Comparison of ENCODE assay signal across 21 cellular contexts in the genomic region with DNA sequence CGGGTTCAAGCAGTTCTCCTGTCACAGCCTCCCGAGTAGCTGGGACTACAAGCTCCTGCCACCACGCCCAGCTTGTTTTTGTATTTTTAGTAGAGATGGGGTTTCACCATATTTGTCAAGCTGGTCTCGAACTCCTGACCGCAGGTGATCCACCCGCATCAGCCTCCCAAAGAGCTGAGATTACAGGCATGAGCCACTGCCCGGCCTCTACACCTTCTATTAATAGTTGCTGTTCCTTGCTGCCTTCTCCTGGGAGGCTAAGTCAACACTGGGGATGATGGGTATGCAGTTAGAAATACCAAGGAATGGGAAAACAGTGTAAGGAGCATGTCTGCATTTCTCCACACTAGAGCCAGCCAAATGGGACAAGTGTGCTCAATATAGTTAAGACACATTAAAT.
DNase-seq lines count a peak whose midpoint lies in the region; ATAC-seq and TF ChIP-seq lines count a peak whose summit lies in the region.
"Had no signal": no experiment of that assay in that cellular context is flagged by ENCODE, and none has a peak within 500 bp of the region (broad histone marks: within the 10 kb centered on the region; RNA-seq: fewer than 3 reads in every experiment).

No MANE protein-coding gene starts in this region.

- H3K27me3 Mint-ChIP-seq in stimulated activated memory B cell treated with anti-CD40 and anti-IgM and Interleukin-4, amounts not matched to agents 10 μg/mL and 1 μg/mL and 100 μg/mL, for 72 hours = no peaks in the 10 kb centered on the region

- no peaks in the 10 kb centered on the region for H3K79me2 ChIP-seq in trophoblast cell (ENCODE audit: control insufficient read depth, insufficient read depth, low read length, poor library complexity)

- H3K27ac Mint-ChIP-seq in stimulated activated memory B cell treated with anti-CD40 and anti-IgM and Interleukin-4, amounts not matched to agents 10 μg/mL and 1 μg/mL and 100 μg/mL, for 72 hours = peak overlapping the region; percentile 35
- H3K27ac Mint-ChIP-seq: WTC11 had no signal

- H2AFZ ChIP-seq in trophoblast cell (ENCODE audit: insufficient read depth, low read length, poor library complexity) = no peak overlapping the region
- H2AFZ ChIP-seq: GM23248 had no signal

- H3K9me3 ChIP-seq in BLaER1 (no peaks in the 10 kb centered on the region), right atrium auricular region (no peaks in the 10 kb centered on the region), trophoblast cell (ENCODE audit: insufficient read depth, low read depth, low read length) (peaks cover 2% of the 10 kb centered on the region)
- H3K9me3 ChIP-seq: mucosa of descending colon had no signal

- H3K27ac ChIP-seq in BLaER1 = no peak overlapping the region
- peak overlapping the region; percentile 77 for H3K27ac ChIP-seq in VCaP
- peak overlapping the region; percentile 95 to 99 for H3K27ac ChIP-seq in right atrium auricular region
- no peak overlapping the region for H3K27ac ChIP-seq in trophoblast cell (ENCODE audit: low read depth, low read length)
- H3K27ac ChIP-seq: GM23248 had no signal

- DNase-seq in right atrium auricular region (ENCODE audit: low spot score) (no peak), SW 1271 (lab: John Stamatoyannopoulos, UW) (no peak), trophoblast cell (no peak), amniotic stem cell (lab: John Stamatoyannopoulos, UW) (no peak)
- DNase-seq: ACHN; activated CD4-positive, alpha-beta T cell treated with anti-CD3 and anti-CD28 coated beads, Interleukin-2, amount 50 U/mL, for 4 hours; activated CD8-positive, alpha-beta memory T cell treated with anti-CD3 and anti-CD28 coated beads, Interleukin-2, amount 50 U/mL, for 48 hours; activated gamma-delta T cell; effector memory CD4-positive, alpha-beta T cell; left colon; NCI-H2227 treated with DMSO at 0.1 percent for 48 hours; stimulated activated CD4-positive, alpha-beta T cell treated with anti-CD3 and anti-CD28 coated beads, Interleukin-4, amount 100 ng/mL, for 24 hours; T-helper 2 cell had no signal

- H2BK120ac ChIP-seq in trophoblast cell (ENCODE audit: insufficient read depth, low read length, poor library complexity) = no peak overlapping the region

- H3K23ac ChIP-seq in trophoblast cell (ENCODE audit: low read length) = no peak overlapping the region

- H3K36me3 ChIP-seq in BLaER1 = peaks cover 97% of the 10 kb centered on the region
- H3K36me3 ChIP-seq in right atrium auricular region = peaks cover 73% of the 10 kb centered on the region
- H3K36me3 ChIP-seq in trophoblast cell (ENCODE audit: control insufficient read depth in 1 of 2, insufficient read depth in 2 of 2, low read length in 2 of 2) = no peaks in the 10 kb centered on the region

- peaks cover 100% of the 10 kb centered on the region for H4K20me1 ChIP-seq in BLaER1

- no peak overlapping the region for H3K18ac ChIP-seq in trophoblast cell (ENCODE audit: low read length)

- no peak overlapping the region for H3K4me3 ChIP-seq in BLaER1
- no peak overlapping the region for H3K4me3 ChIP-seq in right atrium auricular region
- H3K4me3 ChIP-seq in trophoblast cell (ENCODE audit: low read depth, low read length) = no peak overlapping the region
- H3K4me3 ChIP-seq: GM23248, K562, mucosa of descending colon had no signal

- no peak overlapping the region for H4K12ac ChIP-seq in trophoblast cell (ENCODE audit: low read depth, low read length)

- peaks cover 19% of the 10 kb centered on the region for H3K4me1 Mint-ChIP-seq in stimulated activated memory B cell treated with anti-CD40 and anti-IgM and Interleukin-4, amounts not matched to agents 10 μg/mL and 1 μg/mL and 100 μg/mL, for 72 hours

- WGBS in trophoblast cell (ENCODE audit: extremely low coverage, insufficient coverage, insufficient read length) = no CpG with 5 or more reads among the region's 7 CpGs

- no peak for ATAC-seq in stimulated activated memory B cell treated with anti-CD40 and anti-IgM and Interleukin-4, amounts not matched to agents 10 μg/mL and 1 μg/mL and 100 μg/mL, for 72 hours
- ATAC-seq in HG03135 (IDR thresholded peaks at IDR 0.05; ENCODE audit: unreplicated experiment) = no peak
- ATAC-seq: K562, WTC11 had no signal

- no peak overlapping the region for H4K8ac ChIP-seq in trophoblast cell (ENCODE audit: low read depth, low read length)

- H2AK5ac ChIP-seq in trophoblast cell (ENCODE audit: low read length) = no peak overlapping the region

- no peaks in the 10 kb centered on the region for H3K79me1 ChIP-seq in trophoblast cell (ENCODE audit: low read length)

- no peak overlapping the region for H3K14ac ChIP-seq in trophoblast cell (ENCODE audit: low read length)

- peak overlapping the region; percentile 25; the same call in 1 of the 2 replicates for H3K9ac ChIP-seq in BLaER1
- H3K9ac ChIP-seq in trophoblast cell (ENCODE audit: low read length) = no peak overlapping the region
- H3K9ac ChIP-seq: GM23248 had no signal

- no peaks in the 10 kb centered on the region for H3K36me3 Mint-ChIP-seq in stimulated activated memory B cell treated with anti-CD40 and anti-IgM and Interleukin-4, amounts not matched to agents 10 μg/mL and 1 μg/mL and 100 μg/mL, for 72 hours
- H3K36me3 Mint-ChIP-seq: WTC11 had no signal

- H3K4me3 Mint-ChIP-seq in stimulated activated memory B cell treated with anti-CD40 and anti-IgM and Interleukin-4, amounts not matched to agents 10 μg/mL and 1 μg/mL and 100 μg/mL, for 72 hours = no peak overlapping the region
- H3K4me3 Mint-ChIP-seq: WTC11 had no signal

- H3K27me3 ChIP-seq in BLaER1 = no peaks in the 10 kb centered on the region
- H3K27me3 ChIP-seq in right atrium auricular region = no peaks in the 10 kb centered on the region
- no peaks in the 10 kb centered on the region for H3K27me3 ChIP-seq in trophoblast cell (ENCODE audit: insufficient read depth, low read length)

- H3K4me2 ChIP-seq in BLaER1 (peak overlapping the region; percentile 57), trophoblast cell (ENCODE audit: low read length) (no peak overlapping the region)

- H2BK5ac ChIP-seq in trophoblast cell (ENCODE audit: low read depth, low read length, poor library complexity) = no peak overlapping the region

- H2BK12ac ChIP-seq in trophoblast cell (ENCODE audit: low read length) = no peak overlapping the region

- H3K4me1 ChIP-seq in BLaER1 (peaks cover 57% of the 10 kb centered on the region), right atrium auricular region (peaks cover 0 to 61% of the 10 kb centered on the region in 2 donors), trophoblast cell (ENCODE audit: control insufficient read depth in 1 of 2, insufficient read depth in 2 of 2, low read length in 2 of 2) (no peaks in the 10 kb centered on the region)

- TF ChIP-seq CTCF in VCaP (conservative IDR thresholded peaks at IDR 0.05) = no peak
- no peak for TF ChIP-seq CTCF in right atrium auricular region (IDR thresholded peaks at IDR 0.05)

- no peak overlapping the region for H3K4ac ChIP-seq in trophoblast cell (ENCODE audit: low read depth, low read length)

- H4K91ac ChIP-seq in trophoblast cell (ENCODE audit: low read depth, low read length) = no peak overlapping the region

- peaks cover 2% of the 10 kb centered on the region for H3K9me3 Mint-ChIP-seq in stimulated activated memory B cell treated with anti-CD40 and anti-IgM and Interleukin-4, amounts not matched to agents 10 μg/mL and 1 μg/mL and 100 μg/mL, for 72 hours
- H3K9me3 Mint-ChIP-seq: WTC11 had no signal

Comparison
In these comparisons a context has a peak if more than half of its experiments do, and no peak if none do; other contexts are left out.
1. H3K27ac ChIP-seq: peak in VCaP (single experiment) and right atrium auricular region (2 of 2); none in BLaER1 (single experiment) and trophoblast cell (single experiment).